7 cellular contexts compared by ENCODE assay signal in genomic region chr5:106476630-106477029, GRCh38.
"Had no signal": no experiment of that assay in that cellular context is flagged by ENCODE, and none has a peak within 500 bp of the region (broad histone marks: within the 10 kb centered on the region; RNA-seq: fewer than 3 reads in every experiment).

No MANE protein-coding gene starts in this region.

- H3K9ac ChIP-seq: GM23248 had no signal

- DNase-seq: GM23248, GOT3, H7, IMR-90, KG1 had no signal

- H3K36me3 ChIP-seq: HAP-1 had no signal

- H3K4me1 ChIP-seq: HAP-1 had no signal

- ATAC-seq: K562 had no signal

- H3K9me3 ChIP-seq: HAP-1 had no signal

- H3K4me3 ChIP-seq: GM23248, HAP-1, K562 had no signal

- H2AFZ ChIP-seq: GM23248 had no signal

- FAIRE-seq: K562 had no signal

- H3K27ac ChIP-seq: GM23248 had no signal
